Comparison of ENCODE assay signal across 8 cellular contexts in the genomic region with DNA sequence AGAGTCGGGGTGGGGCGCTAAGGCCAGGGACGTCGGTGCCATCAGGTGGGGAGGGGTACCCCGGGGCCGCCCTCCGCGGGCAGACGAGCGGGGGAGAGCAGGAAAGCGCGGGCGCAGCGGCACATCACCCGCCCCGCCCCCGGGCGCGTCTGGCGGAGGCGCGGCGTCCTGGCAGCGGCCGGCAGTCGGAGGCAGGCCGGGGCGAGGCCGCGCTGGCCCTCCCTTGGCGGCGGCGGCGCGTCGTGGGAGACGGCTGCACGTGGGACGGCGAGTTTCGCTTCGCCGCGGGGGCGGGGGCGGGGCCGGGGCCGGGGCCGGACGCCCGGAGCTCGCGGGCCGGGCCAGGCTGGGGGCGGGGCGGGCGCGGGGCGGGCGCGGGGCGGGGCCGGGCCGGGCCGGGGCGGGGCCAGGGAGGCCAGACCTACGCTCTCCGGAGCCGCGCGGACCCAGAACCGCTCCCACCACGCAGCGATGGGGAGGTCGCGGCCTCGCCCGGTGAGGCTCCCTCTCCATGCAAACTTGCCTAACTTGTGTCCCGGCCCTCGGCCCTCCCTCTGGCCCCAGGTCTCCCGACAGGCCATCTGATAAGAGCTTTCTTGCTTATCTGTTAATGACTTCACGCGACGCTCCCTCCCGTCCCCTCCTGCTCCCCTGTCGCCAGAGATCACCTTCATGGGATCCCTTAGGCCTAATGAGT. TPM values are rescaled to one million over a fixed set of nuclear protein-coding genes. Genes with fewer than 3 reads are reported as not detected.
DNase-seq lines count a peak whose midpoint lies in the region; ATAC-seq and TF ChIP-seq lines count a peak whose summit lies in the region.

No MANE protein-coding gene starts in this region.

- peak; percentile 63 for ATAC-seq in CD4-positive, alpha-beta T cell (ENCODE audit: poor library complexity)
- ATAC-seq in GM21381 (IDR thresholded peaks at IDR 0.05; ENCODE audit: unreplicated experiment) (peak; percentile 60), activated B cell treated with CpG ODN at 0.5 μM for 24 hours (ENCODE audit: low read depth) (peak; percentile 92)

- peaks cover 71% of the 10 kb centered on the region for H3K4me1 Mint-ChIP-seq in CD4-positive, alpha-beta T cell (ENCODE audit: low read depth)
- peaks cover 53% of the 10 kb centered on the region for H3K4me1 Mint-ChIP-seq in activated B cell treated with CpG ODN at 0.5 μM for 24 hours

- H3K36me3 ChIP-seq in kidney epithelial cell (ENCODE audit: control insufficient read depth, insufficient read depth, low read length) = no peaks in the 10 kb centered on the region

- intact Hi-C loops in CD4-positive, alpha-beta T cell (cut with DNase I, micrococcal nuclease) = loop anchor here (2.0 to 5.0 kb wide), 5 partner anchors 13 to 181 kb away; a partner anchor contains a TSS
- intact Hi-C loops in activated B cell treated with CpG ODN at 0.5 μM for 24 hours (cut with micrococcal nuclease) = loop anchor here (2.0 kb wide), 1 partner anchor 59 kb away; no protein-coding TSS in a partner anchor

- peak in 9 of 10 experiments; percentile 17 to 61 (median 44) for DNase-seq in CD4-positive, alpha-beta T cell
- peak; percentile 58 for DNase-seq in LHCN-M2 (ENCODE audit: low read depth)
- peak; percentile 58 for DNase-seq in activated B cell treated with CpG ODN at 0.5 μM for 24 hours
- peak; percentile 31 for DNase-seq in cerebellar cortex (ENCODE audit: low spot score)
- no peak for DNase-seq in kidney epithelial cell (ENCODE audit: low read depth)
- peak; percentile 69 for DNase-seq in stimulated activated CD4-positive, alpha-beta T cell treated with anti-CD3 and anti-CD28 coated beads, Interleukin-15, amount 100 ng/mL, for 24 hours
- DNase-seq in NCI-H2107 (lab: John Stamatoyannopoulos, UW) = no peak

- H3K27ac ChIP-seq in CD4-positive, alpha-beta T cell (ENCODE audit: low read depth, low read length) = no peak overlapping the region

- no peaks in the 10 kb centered on the region for H3K9me3 Mint-ChIP-seq in CD4-positive, alpha-beta T cell
- H3K9me3 Mint-ChIP-seq in activated B cell treated with CpG ODN at 0.5 μM for 24 hours = no peaks in the 10 kb centered on the region

- CTCF ChIA-PET in CD4-positive, alpha-beta T cell (lab: Charles Lee) = interaction anchor here (1.1 to 1.6 kb wide), 3 partner anchors 48 to 67 kb away, joined by 4 to 6 read pairs (median 4); no protein-coding TSS in a partner anchor
- CTCF ChIA-PET in activated B cell treated with CpG ODN at 0.5 μM for 24 hours (lab: Charles Lee) = interaction anchor here (0.8 to 1.2 kb wide), 3 partner anchors 26 to 67 kb away, joined by 3 to 4 read pairs (median 4); no protein-coding TSS in a partner anchor

- H3K9me3 ChIP-seq in CD4-positive, alpha-beta T cell (ENCODE audit: control insufficient read depth, low read length) = no peaks in the 10 kb centered on the region

- peak overlapping the region; percentile 49 for H3K4me3 ChIP-seq in kidney epithelial cell (ENCODE audit: low read depth, low read length)

- POLR2A ChIA-PET in CD4-positive, alpha-beta T cell (lab: Charles Lee) = interaction anchor here (1.2 to 3.4 kb wide), 4 partner anchors 12 to 603 kb away, joined by 3 to 18 read pairs (median 4); a partner anchor contains a TSS
- POLR2A ChIA-PET in activated B cell treated with CpG ODN at 0.5 μM for 24 hours (lab: Charles Lee) = interaction anchor here (0.6 to 3.0 kb wide), 8 partner anchors 10 to 300 kb away, joined by 3 to 23 read pairs (median 3); a partner anchor contains a TSS

- H3K27me3 Mint-ChIP-seq in CD4-positive, alpha-beta T cell = no peaks in the 10 kb centered on the region
- no peaks in the 10 kb centered on the region for H3K27me3 Mint-ChIP-seq in activated B cell treated with CpG ODN at 0.5 μM for 24 hours

- H3K27me3 ChIP-seq in CD4-positive, alpha-beta T cell (ENCODE audit: control insufficient read depth, insufficient read depth, low read length) = no peaks in the 10 kb centered on the region
- H3K27me3 ChIP-seq in kidney epithelial cell (ENCODE audit: control insufficient read depth, insufficient read depth, low read length) = no peaks in the 10 kb centered on the region

- peak overlapping the region; percentile 68 for H3K27ac Mint-ChIP-seq in CD4-positive, alpha-beta T cell
- H3K27ac Mint-ChIP-seq in activated B cell treated with CpG ODN at 0.5 μM for 24 hours = peak overlapping the region; percentile 14

- H3K4me3 Mint-ChIP-seq in CD4-positive, alpha-beta T cell = peak overlapping the region; percentile 93
- peak overlapping the region; percentile 81 for H3K4me3 Mint-ChIP-seq in activated B cell treated with CpG ODN at 0.5 μM for 24 hours

- no peak for TF ChIP-seq CTCF in CD4-positive, alpha-beta T cell (IDR thresholded peaks at IDR 0.05)
- TF ChIP-seq CTCF in activated B cell treated with CpG ODN at 0.5 μM for 24 hours (IDR thresholded peaks at IDR 0.05) (no peak), kidney epithelial cell (IDR thresholded peaks at IDR 0.05; ENCODE audit: insufficient read depth, low read length, poor library complexity, severe bottlenecking) (no peak)

- H3K36me3 Mint-ChIP-seq in CD4-positive, alpha-beta T cell (ENCODE audit: low read depth) = peaks cover 10% of the 10 kb centered on the region
- peaks cover 18% of the 10 kb centered on the region for H3K36me3 Mint-ChIP-seq in activated B cell treated with CpG ODN at 0.5 μM for 24 hours (ENCODE audit: low read depth)

RNA-seq across cellular contexts. Expression of a gene that starts 12.5 kb away (rescaled TPM):
- 10 to 100 TPM; 44.5 to 45.5 TPM for total RNA-seq in CD4-positive, alpha-beta T cell
- total RNA-seq in LHCN-M2 (2014; rRNA removed) (48.6 and 50.1 TPM in 2 replicates), activated B cell treated with CpG ODN at 0.5 μM for 24 hours (31.7 and 35.5 TPM in 2 replicates), kidney epithelial cell (147 and 176 TPM in 2 replicates)
- 34.1 TPM for polyA plus RNA-seq in LHCN-M2 (2012)

RNA-seq across cellular contexts. Expression of a gene that starts 53.5 kb away (rescaled TPM):
- total RNA-seq in CD4-positive, alpha-beta T cell = 10 to 100 TPM; 38.3 to 40.8 TPM
- total RNA-seq in LHCN-M2 (2014; rRNA removed) (18.5 and 19.3 TPM in 2 replicates), activated B cell treated with CpG ODN at 0.5 μM for 24 hours (29.5 and 29.6 TPM in 2 replicates), kidney epithelial cell (21.7 and 23.9 TPM in 2 replicates)
- polyA plus RNA-seq in LHCN-M2 (2012) = 26.2 TPM

Comparison
In these comparisons a context has a peak if more than half of its experiments do, and no peak if none do; other contexts are left out.
1. DNase-seq: peak in CD4-positive, alpha-beta T cell (9 of 10), LHCN-M2 (single experiment), activated B cell treated with CpG ODN at 0.5 μM for 24 hours (single experiment), cerebellar cortex (single experiment) and stimulated activated CD4-positive, alpha-beta T cell treated with anti-CD3 and anti-CD28 coated beads, Interleukin-15, amount 100 ng/mL, for 24 hours (single experiment); none in kidney epithelial cell (single experiment) and NCI-H2107 (single experiment).
2. Peak in every context shown above with its lines, with median percentiles within 50 percentile points of each other: ATAC-seq.